Comparison of ENCODE assay signal across 8 cellular contexts in genomic region chr22:31491218-31491962, GRCh38. TPM values are rescaled to one million over a fixed set of nuclear protein-coding genes. Genes with fewer than 3 reads are reported as not detected.
DNase-seq lines count a peak whose midpoint lies in the region; ATAC-seq and TF ChIP-seq lines count a peak whose summit lies in the region.

No MANE protein-coding gene starts in this region.

- no peak for DNase-seq in activated CD4-positive, alpha-beta T cell treated with anti-CD3 and anti-CD28 coated beads for 36 hours
- DNase-seq in activated CD4-positive, alpha-beta T cell treated with anti-CD3 and anti-CD28 coated beads, Interleukin-2, amount 50 U/mL, for 48 hours: no peak
- DNase-seq in stomach (no peak), SW 1271 (lab: John Stamatoyannopoulos, UW) (no peak), GM10248 (ENCODE audit: extremely low spot score) (no peak), NK-92 (lab: John Stamatoyannopoulos, UW; ENCODE audit: unreplicated experiment) (no peak)

- H3K36me3 Mint-ChIP-seq in activated CD4-positive, alpha-beta T cell treated with anti-CD3 and anti-CD28 coated beads for 36 hours (ENCODE audit: low read depth): peaks cover 31% of the 10 kb centered on the region

- H3K27me3 Mint-ChIP-seq in activated CD4-positive, alpha-beta T cell treated with anti-CD3 and anti-CD28 coated beads for 36 hours: no peaks in the 10 kb centered on the region

- no peak overlapping the region for H3K9ac ChIP-seq in iPS-20b (ENCODE audit: low read depth, low read length)

- WGBS in stomach, 5 donors: 77 to 79% (median 78%) methylated on average over 8 of the region's 8 CpGs

- H3K4me1 ChIP-seq in iPS-20b (ENCODE audit: insufficient read depth, low read length): peaks cover 13% of the 10 kb centered on the region
- peaks cover 22 to 58% (median 44%) of the 10 kb centered on the region in 4 donors for H3K4me1 ChIP-seq in stomach

- H3K9me3 ChIP-seq in iPS-20b (ENCODE audit: insufficient read depth, low read depth, low read length) (no peaks in the 10 kb centered on the region), stomach (no peaks in the 10 kb centered on the region)

- H3K27ac ChIP-seq in iPS-20b (ENCODE audit: low read length) (no peak overlapping the region), stomach (peak overlapping the region in 4 of 5 donors; percentile 92 to 99 (median 94))

- POLR2A ChIA-PET in activated CD4-positive, alpha-beta T cell treated with anti-CD3 and anti-CD28 coated beads for 36 hours (lab: Charles Lee): interaction anchor here (0.7 kb wide), 1 partner anchor 143 kb away, joined by 7 read pairs; no protein-coding TSS in a partner anchor
- POLR2A ChIA-PET in GM10248 (lab: Yijun Ruan, JAX): no interaction called here

- TF ChIP-seq CTCF in WI38 (IDR thresholded peaks at IDR 0.05; ENCODE audit: low read depth, low read length) (no peak), stomach (IDR thresholded peaks at IDR 0.05) (no peak), GM10248 (IDR thresholded peaks at IDR 0.05; ENCODE audit: control extremely low read depth, extremely low read depth, low read depth, missing control alignments) (no peak)

- no peak for TF ChIP-seq EP300 in stomach (IDR thresholded peaks at IDR 0.05)

- H3K9me3 Mint-ChIP-seq in activated CD4-positive, alpha-beta T cell treated with anti-CD3 and anti-CD28 coated beads for 36 hours (ENCODE audit: low read depth): no peaks in the 10 kb centered on the region

- TF ChIP-seq POLR2A in stomach (IDR thresholded peaks at IDR 0.05): no peak

- H3K27me3 ChIP-seq in iPS-20b (ENCODE audit: insufficient read depth, low read length) (peaks cover 7% of the 10 kb centered on the region; the same call in 1 of the 2 replicates), stomach (no peaks in the 10 kb centered on the region)

- peaks cover 45% of the 10 kb centered on the region for H3K4me1 Mint-ChIP-seq in activated CD4-positive, alpha-beta T cell treated with anti-CD3 and anti-CD28 coated beads for 36 hours

- ATAC-seq in activated CD4-positive, alpha-beta T cell treated with anti-CD3 and anti-CD28 coated beads for 36 hours: no peak

- H3K4me3 Mint-ChIP-seq in activated CD4-positive, alpha-beta T cell treated with anti-CD3 and anti-CD28 coated beads for 36 hours: peak overlapping the region; percentile 86

- H3K4me3 ChIP-seq in WI38 (ENCODE audit: low read depth, low read length) (peak overlapping the region; percentile 73), iPS-20b (ENCODE audit: low read length) (peak overlapping the region; percentile 82), stomach (peak overlapping the region in 2 of 4 donors; percentile 81 to 83)

- H3K36me3 ChIP-seq in iPS-20b (ENCODE audit: insufficient read depth, low read depth, low read length) (peaks cover 17% of the 10 kb centered on the region), stomach (peaks cover 8 to 18% (median 14%) of the 10 kb centered on the region in 4 donors)

- CTCF ChIA-PET in activated CD4-positive, alpha-beta T cell treated with anti-CD3 and anti-CD28 coated beads for 36 hours (lab: Charles Lee): interaction anchor here (0.5 to 1.6 kb wide), 10 partner anchors 9 to 459 kb away, joined by 3 to 5 read pairs (median 4); partner anchors contain the start of gene DRG1
- CTCF ChIA-PET in GM10248 (lab: Yijun Ruan, JAX): interaction anchor here (1.0 to 1.4 kb wide), 4 partner anchors 40 to 90 kb away, joined by 3 to 4 read pairs (median 3); no protein-coding TSS in a partner anchor

- intact Hi-C loops in activated CD4-positive, alpha-beta T cell treated with anti-CD3 and anti-CD28 coated beads for 36 hours (cut with DNase I, micrococcal nuclease): loop anchor here in 1 of 2 experiments (10.0 kb wide), 1 partner anchor 453 kb away; the partner anchor contains the start of gene YWHAH
- intact Hi-C loops in stomach (cut with DNase I; ENCODE audit: low total_unique reads): no loop called here

- H3K27ac Mint-ChIP-seq in activated CD4-positive, alpha-beta T cell treated with anti-CD3 and anti-CD28 coated beads for 36 hours: peak overlapping the region; percentile 99

RNA-seq across cellular contexts. Expression of gene EIF4ENIF1, which starts 1.7 kb away (rescaled TPM):
- total RNA-seq in activated CD4-positive, alpha-beta T cell treated with anti-CD3 and anti-CD28 coated beads for 36 hours: 10 to 100 TPM; 45.4 to 75.0 TPM
- total RNA-seq in stomach: 10 to 100 TPM in 4 of 5 donors, 1 to 10 TPM in 1; 7.8 to 32.6 (median 19.3) TPM
- 10 to 100 TPM in 1 of 3 donors, 1 to 10 TPM in 2; 8.0 to 10.2 (median 8.1) TPM for polyA plus RNA-seq in stomach

RNA-seq across cellular contexts. Expression of gene SFI1, which starts 4.9 kb away (rescaled TPM):
- total RNA-seq in activated CD4-positive, alpha-beta T cell treated with anti-CD3 and anti-CD28 coated beads for 36 hours: 100 to 1,000 TPM; 221 to 234 TPM
- 100 to 1,000 TPM in 1 of 5 donors, 10 to 100 TPM in 4; 28.4 to 194 (median 42.6) TPM for total RNA-seq in stomach
- 10 to 100 TPM; 11.3 to 23.7 (median 15.1) TPM for polyA plus RNA-seq in stomach
